2 cellular contexts compared by ENCODE assay signal in the genomic region with DNA sequence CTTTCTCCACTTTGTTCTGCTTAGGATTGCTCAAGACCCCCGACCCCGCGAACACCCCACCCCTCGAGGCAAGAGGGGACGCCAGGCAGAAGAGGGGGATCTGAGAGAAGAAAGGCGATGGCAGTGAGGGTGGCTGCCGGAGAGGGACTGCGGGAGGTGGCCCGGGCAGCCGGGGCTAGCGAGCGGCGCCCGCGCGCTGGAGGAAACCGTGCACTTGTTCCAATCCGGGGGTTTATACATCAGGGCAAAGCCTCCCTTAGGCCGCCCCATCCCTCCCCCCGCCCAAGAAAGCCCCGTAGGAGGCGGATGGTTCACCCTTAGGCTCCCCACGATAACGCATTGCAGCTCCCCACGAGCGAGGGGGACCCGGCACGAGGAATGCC.
TF ChIP-seq lines count a peak whose summit lies in the region.

No MANE protein-coding gene starts in this region.

TF ChIP-seq in A549, 52 proteins besides CTCF, POLR2A, EP300 and RAD21 (continued from another document):
- TF ChIP-seq ESRRA (IDR thresholded peaks at IDR 0.05; ENCODE audit: borderline replicate concordance, low read length) (no peak), HOXB13 (CRISPR knock-in tag; IDR thresholded peaks at IDR 0.05; ENCODE audit: low read depth) (no peak), ZSCAN20 (CRISPR knock-in tag; IDR thresholded peaks at IDR 0.05) (no peak), MYC (IDR thresholded peaks at IDR 0.05; ENCODE audit: borderline replicate concordance, low read length) (no peak), ZNF302 (CRISPR knock-in tag; IDR thresholded peaks at IDR 0.05) (no peak), FOSB (CRISPR knock-in tag; IDR thresholded peaks at IDR 0.05) (no peak), CBX8 (IDR thresholded peaks at IDR 0.05) (no peak), HEYL (CRISPR knock-in tag; IDR thresholded peaks at IDR 0.05) (no peak), SREBF2 (IDR thresholded peaks at IDR 0.05) (no peak)
- TF ChIP-seq, protein P1, sequence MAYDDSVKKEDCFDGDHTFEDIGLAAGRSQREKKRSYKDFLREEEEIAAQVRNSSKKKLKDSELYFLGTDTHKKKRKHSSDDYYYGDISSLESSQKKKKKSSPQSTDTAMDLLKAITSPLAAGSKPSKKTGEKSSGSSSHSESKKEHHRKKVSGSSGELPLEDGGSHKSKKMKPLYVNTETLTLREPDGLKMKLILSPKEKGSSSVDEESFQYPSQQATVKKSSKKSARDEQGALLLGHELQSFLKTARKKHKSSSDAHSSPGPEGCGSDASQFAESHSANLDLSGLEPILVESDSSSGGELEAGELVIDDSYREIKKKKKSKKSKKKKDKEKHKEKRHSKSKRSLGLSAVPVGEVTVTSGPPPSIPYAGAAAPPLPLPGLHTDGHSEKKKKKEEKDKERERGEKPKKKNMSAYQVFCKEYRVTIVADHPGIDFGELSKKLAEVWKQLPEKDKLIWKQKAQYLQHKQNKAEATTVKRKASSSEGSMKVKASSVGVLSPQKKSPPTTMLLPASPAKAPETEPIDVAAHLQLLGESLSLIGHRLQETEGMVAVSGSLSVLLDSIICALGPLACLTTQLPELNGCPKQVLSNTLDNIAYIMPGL (CRISPR knock-in tag; IDR thresholded peaks at IDR 0.05; ENCODE audit: borderline replicate concordance), result no peak

TF ChIP-seq in IMR-90, 13 proteins besides CTCF, POLR2A, EP300 and RAD21 (continued from another document):
- TF ChIP-seq MAFK (IDR thresholded peaks at IDR 0.05; ENCODE audit: low read depth, low read length) (no peak), BHLHE40 (IDR thresholded peaks at IDR 0.05; ENCODE audit: low read depth, low read length) (no peak), RFX5 (IDR thresholded peaks at IDR 0.05; ENCODE audit: low read depth, low read length) (no peak), NFE2L2 (IDR thresholded peaks at IDR 0.05; ENCODE audit: low read depth, low read length) (no peak), SMC3 (IDR thresholded peaks at IDR 0.05; ENCODE audit: low read depth, low read length) (no peak)
- TF ChIP-seq, protein P2, sequence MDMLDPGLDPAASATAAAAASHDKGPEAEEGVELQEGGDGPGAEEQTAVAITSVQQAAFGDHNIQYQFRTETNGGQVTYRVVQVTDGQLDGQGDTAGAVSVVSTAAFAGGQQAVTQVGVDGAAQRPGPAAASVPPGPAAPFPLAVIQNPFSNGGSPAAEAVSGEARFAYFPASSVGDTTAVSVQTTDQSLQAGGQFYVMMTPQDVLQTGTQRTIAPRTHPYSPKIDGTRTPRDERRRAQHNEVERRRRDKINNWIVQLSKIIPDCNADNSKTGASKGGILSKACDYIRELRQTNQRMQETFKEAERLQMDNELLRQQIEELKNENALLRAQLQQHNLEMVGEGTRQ (IDR thresholded peaks at IDR 0.05; ENCODE audit: low read depth, low read length), result no peak
- TF ChIP-seq, protein P3, sequence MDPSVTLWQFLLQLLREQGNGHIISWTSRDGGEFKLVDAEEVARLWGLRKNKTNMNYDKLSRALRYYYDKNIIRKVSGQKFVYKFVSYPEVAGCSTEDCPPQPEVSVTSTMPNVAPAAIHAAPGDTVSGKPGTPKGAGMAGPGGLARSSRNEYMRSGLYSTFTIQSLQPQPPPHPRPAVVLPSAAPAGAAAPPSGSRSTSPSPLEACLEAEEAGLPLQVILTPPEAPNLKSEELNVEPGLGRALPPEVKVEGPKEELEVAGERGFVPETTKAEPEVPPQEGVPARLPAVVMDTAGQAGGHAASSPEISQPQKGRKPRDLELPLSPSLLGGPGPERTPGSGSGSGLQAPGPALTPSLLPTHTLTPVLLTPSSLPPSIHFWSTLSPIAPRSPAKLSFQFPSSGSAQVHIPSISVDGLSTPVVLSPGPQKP (IDR thresholded peaks at IDR 0.05; ENCODE audit: borderline replicate concordance, low read depth, low read length), result no peak
